16 cellular contexts compared by ENCODE assay signal in the genomic region with DNA sequence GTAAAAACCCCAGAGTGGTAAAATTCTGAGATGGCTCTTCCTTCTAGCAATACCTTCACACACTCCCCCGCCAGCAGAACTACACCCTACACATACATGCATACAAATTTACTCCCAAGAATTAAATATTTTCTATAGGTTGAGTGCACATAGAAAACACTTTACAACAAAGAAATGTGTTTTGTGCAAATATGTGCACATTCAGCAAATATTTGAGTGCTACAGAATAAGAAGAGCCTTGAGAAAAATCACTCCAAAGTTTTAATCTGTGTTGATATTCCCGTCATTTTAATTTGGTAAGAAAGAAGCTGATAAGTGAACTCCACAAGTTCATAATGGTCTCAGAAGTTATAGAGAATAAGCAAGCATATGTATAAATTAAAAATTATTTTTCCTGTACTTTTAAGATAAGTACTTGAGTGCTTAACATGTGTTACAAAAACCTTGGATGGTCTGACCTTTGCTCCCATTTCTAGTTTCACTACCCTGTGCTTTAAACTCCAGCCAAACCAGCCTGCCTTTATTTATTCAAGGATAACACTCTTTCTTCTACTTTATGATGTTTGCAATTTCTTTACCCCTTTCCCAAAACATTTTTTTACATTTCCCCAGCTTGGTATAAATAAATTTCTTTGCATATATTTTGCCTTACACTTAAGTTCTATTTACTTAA.
"Had no signal": no experiment of that assay in that cellular context is flagged by ENCODE, and none has a peak within 500 bp of the region (broad histone marks: within the 10 kb centered on the region; RNA-seq: fewer than 3 reads in every experiment).

No MANE protein-coding gene starts in this region.

- H3K36me3 Mint-ChIP-seq: naive thymus-derived CD8-positive, alpha-beta T cell; stimulated activated memory B cell treated with anti-CD40 and anti-IgM and Interleukin-4, amounts not matched to agents 10 μg/mL and 1 μg/mL and 100 μg/mL, for 72 hours had no signal

- H3K27me3 Mint-ChIP-seq: central memory CD8-positive, alpha-beta T cell; effector memory CD8-positive, alpha-beta T cell; naive thymus-derived CD8-positive, alpha-beta T cell; stimulated activated naive CD8-positive, alpha-beta T cell treated with anti-CD3 and anti-CD28 coated beads, Interleukin-15, Interleukin-2, amounts not matched to agents 100 ng/mL and 50 ng/mL, for 24 hours had no signal

- H3K27ac Mint-ChIP-seq: effector memory CD8-positive, alpha-beta T cell; naive thymus-derived CD8-positive, alpha-beta T cell; stimulated activated memory B cell treated with anti-CD40 and anti-IgM and Interleukin-4, amounts not matched to agents 10 μg/mL and 1 μg/mL and 100 μg/mL, for 72 hours; stimulated activated naive CD8-positive, alpha-beta T cell treated with anti-CD3 and anti-CD28 coated beads, Interleukin-15, Interleukin-2, amounts not matched to agents 100 ng/mL and 50 ng/mL, for 24 hours had no signal

- H3K9me3 ChIP-seq: testis, tibial nerve had no signal

- H3K27ac ChIP-seq: foreskin keratinocyte, testis, tibial nerve had no signal

- ATAC-seq: effector memory CD8-positive, alpha-beta T cell; foreskin keratinocyte; left cardiac atrium; naive thymus-derived CD8-positive, alpha-beta T cell; right cardiac atrium; stimulated activated memory B cell treated with anti-CD40 and anti-IgM and Interleukin-4, amounts not matched to agents 10 μg/mL and 1 μg/mL and 100 μg/mL, for 72 hours had no signal

- H3K4me3 Mint-ChIP-seq: central memory CD8-positive, alpha-beta T cell; effector memory CD8-positive, alpha-beta T cell; naive thymus-derived CD8-positive, alpha-beta T cell; neural crest cell; stimulated activated memory B cell treated with anti-CD40 and anti-IgM and Interleukin-4, amounts not matched to agents 10 μg/mL and 1 μg/mL and 100 μg/mL, for 72 hours; stimulated activated naive CD8-positive, alpha-beta T cell treated with anti-CD3 and anti-CD28 coated beads, Interleukin-15, Interleukin-2, amounts not matched to agents 100 ng/mL and 50 ng/mL, for 24 hours had no signal

- H3K4me3 ChIP-seq: testis, tibial nerve had no signal

- H3K36me3 ChIP-seq: tibial nerve had no signal

- H3K27me3 ChIP-seq: foreskin keratinocyte, testis, tibial nerve had no signal

- DNase-seq: effector memory CD8-positive, alpha-beta T cell; erythroblast; foreskin keratinocyte; kidney; left cardiac atrium; mammary epithelial cell; naive thymus-derived CD8-positive, alpha-beta T cell; right cardiac atrium; stimulated activated CD4-positive, alpha-beta T cell treated with anti-CD3 and anti-CD28 coated beads, Interleukin-4, amount 100 ng/mL, for 1 hour; stimulated activated CD8-positive, alpha-beta memory T cell treated with anti-CD3 and anti-CD28 coated beads, Interleukin-4, amount 100 ng/mL, for 48 hours; testis had no signal

- H3K9me3 Mint-ChIP-seq: central memory CD8-positive, alpha-beta T cell; effector memory CD8-positive, alpha-beta T cell; naive thymus-derived CD8-positive, alpha-beta T cell; neural crest cell; stimulated activated memory B cell treated with anti-CD40 and anti-IgM and Interleukin-4, amounts not matched to agents 10 μg/mL and 1 μg/mL and 100 μg/mL, for 72 hours; stimulated activated naive CD8-positive, alpha-beta T cell treated with anti-CD3 and anti-CD28 coated beads, Interleukin-15, Interleukin-2, amounts not matched to agents 100 ng/mL and 50 ng/mL, for 24 hours had no signal

- H3K4me1 Mint-ChIP-seq: central memory CD8-positive, alpha-beta T cell; neural crest cell; stimulated activated memory B cell treated with anti-CD40 and anti-IgM and Interleukin-4, amounts not matched to agents 10 μg/mL and 1 μg/mL and 100 μg/mL, for 72 hours had no signal

- H3K4me1 ChIP-seq: foreskin keratinocyte, testis, tibial nerve had no signal
